Comparison of ENCODE assay signal across 9 cellular contexts in the genomic region with DNA sequence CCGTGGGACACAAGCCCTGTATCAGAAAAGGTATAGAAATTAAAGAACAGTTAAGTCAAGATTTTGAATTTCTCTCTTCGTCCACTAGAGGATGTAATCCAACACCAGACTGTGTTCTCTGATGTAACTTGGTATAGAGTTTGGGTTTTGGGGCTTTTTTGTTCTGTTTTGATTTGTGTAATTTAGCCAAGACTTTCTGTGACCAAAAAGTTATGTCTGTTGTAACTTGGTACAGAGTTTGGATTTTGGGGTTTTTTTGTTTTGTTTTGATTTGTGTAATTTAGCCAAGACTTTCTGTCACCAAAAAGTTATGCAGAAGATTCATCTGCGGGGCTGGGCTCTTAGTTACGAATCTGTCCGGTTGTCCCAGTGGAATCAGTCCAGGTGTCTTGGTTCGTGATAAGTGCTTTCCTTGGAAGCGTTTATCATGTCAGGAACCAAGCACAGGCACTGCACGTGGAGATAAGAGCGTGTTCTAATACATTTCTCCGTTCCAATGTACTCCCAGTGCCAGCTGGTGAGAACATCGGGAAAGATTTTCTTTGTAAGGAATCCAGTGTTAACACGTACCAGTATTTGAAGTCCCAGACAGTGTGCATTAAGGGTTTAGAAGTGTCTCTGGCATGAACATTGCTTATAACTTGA. TPM values are rescaled to one million over a fixed set of nuclear protein-coding genes. Genes with fewer than 3 reads are reported as not detected.
A peak's percentile ranks its signal among the peaks of the same experiment; 100 is the strongest.
DNase-seq lines count a peak whose midpoint lies in the region; ATAC-seq and TF ChIP-seq lines count a peak whose summit lies in the region.
"Had no signal": no experiment of that assay in that cellular context is flagged by ENCODE, and none has a peak within 500 bp of the region (broad histone marks: within the 10 kb centered on the region; RNA-seq: fewer than 3 reads in every experiment).

No MANE protein-coding gene starts in this region.

- ATAC-seq in left lung (peak; percentile 58), GM19328 (IDR thresholded peaks at IDR 0.05; ENCODE audit: unreplicated experiment) (no peak)

- no peak for TF ChIP-seq POLR2A in NB4 (IDR thresholded peaks at IDR 0.05; ENCODE audit: extremely low read depth, insufficient read length)
- TF ChIP-seq POLR2A in testis (IDR thresholded peaks at IDR 0.05): no peak

- H3K9me3 ChIP-seq in left lung (no peaks in the 10 kb centered on the region), testis (no peaks in the 10 kb centered on the region)
- H3K9me3 ChIP-seq: BLaER1 treated with 17β-estradiol and CSF1 and Interleukin-3, amounts not matched to agents 10 nM and 100 nM had no signal

- H3K36me3 ChIP-seq in left lung: peaks cover 0 to 47% of the 10 kb centered on the region in 2 donors
- H3K36me3 ChIP-seq in testis (ENCODE audit: low read depth, missing control alignments): no peaks in the 10 kb centered on the region

- intact Hi-C loops in left lung (cut with DNase I): loop anchor here (10.0 kb wide), 3 partner anchors 48 to 108 kb away; partner anchors contain the start of gene SEC14L1 (in 1 of the 2)
- intact Hi-C loops in testis (cut with DNase I; ENCODE audit: low total_unique reads): no loop called here

- H3K27me3 ChIP-seq in left lung (no peaks in the 10 kb centered on the region), testis (no peaks in the 10 kb centered on the region)
- H3K27me3 ChIP-seq: BLaER1 treated with 17β-estradiol and CSF1 and Interleukin-3, amounts not matched to agents 10 nM and 100 nM had no signal

- TF ChIP-seq CTCF in NB4 (IDR thresholded peaks at IDR 0.05; ENCODE audit: low read depth, low read length): peak; percentile 48
- peak; percentile 83 for TF ChIP-seq CTCF in cardiac fibroblast (IDR thresholded peaks at IDR 0.05; ENCODE audit: low read depth, low read length)
- TF ChIP-seq CTCF in left lung (IDR thresholded peaks at IDR 0.05): peak; percentile 34 to 66
- peak; percentile 82 to 85 (median 83) for TF ChIP-seq CTCF in testis (IDR thresholded peaks at IDR 0.05)

- DNase-seq in NCI-H1092 treated with DMSO at 0.1 percent for 48 hours (lab: John Stamatoyannopoulos, UW) (peak; percentile 15), NCI-H1092 (lab: John Stamatoyannopoulos, UW) (no peak), NB4 (ENCODE audit: low read depth) (peak; percentile 48), cardiac fibroblast (ENCODE audit: low read depth in 2 of 2) (peak; percentile 81 to 85), left lung (no peak), testis (peak; percentile 76)
- no peak for DNase-seq in stimulated activated CD4-positive, alpha-beta T cell treated with anti-CD3 and anti-CD28 coated beads, Interleukin-1b, Interleukin-23, amount 100 ng/mL, for 48 hours

- no peak overlapping the region for H3K4me3 ChIP-seq in NB4 (ENCODE audit: low read depth, low read length)
- H3K4me3 ChIP-seq in cardiac fibroblast (replicated peaks in 1 of 2; ENCODE audit: low read depth in 2 of 2, low read length in 2 of 2): no peak overlapping the region
- H3K4me3 ChIP-seq in left lung: no peak overlapping the region
- no peak overlapping the region for H3K4me3 ChIP-seq in testis
- H3K4me3 ChIP-seq: BLaER1 treated with 17β-estradiol and CSF1 and Interleukin-3, amounts not matched to agents 10 nM and 100 nM had no signal

- H3K27ac ChIP-seq in left lung (peak overlapping the region; percentile 10 to 90), testis (peak overlapping the region; percentile 43 to 77)

- peaks cover 28 to 67% of the 10 kb centered on the region in 2 donors for H3K4me1 ChIP-seq in left lung
- H3K4me1 ChIP-seq in testis: peaks cover 34% of the 10 kb centered on the region

- WGBS in testis, 2 donors: 32 to 45% methylated on average over 12 of the region's 12 CpGs

RNA-seq across cellular contexts. Expression of gene SEC14L1, which starts 44.1 kb away (rescaled TPM):
- total RNA-seq in left lung (100 to 1,000 TPM in 1 of 2 donors, 10 to 100 TPM in 1; 84.7 to 151 TPM), testis (100 to 1,000 TPM; 240 to 262 TPM)
- polyA plus RNA-seq in testis (ENCODE audit: insufficient read depth, low read depth, low replicate concordance): 143 TPM

Comparison
In these comparisons a context has a peak if more than half of its experiments do, and no peak if none do; other contexts are left out.
1. DNase-seq: peak in NCI-H1092 treated with DMSO at 0.1 percent for 48 hours (single experiment), NB4 (single experiment), cardiac fibroblast (2 of 2) and testis (single experiment); none in NCI-H1092 (single experiment), left lung (0 of 2) and stimulated activated CD4-positive, alpha-beta T cell treated with anti-CD3 and anti-CD28 coated beads, Interleukin-1b, Interleukin-23, amount 100 ng/mL, for 48 hours (single experiment).
2. Peak in every context shown above with its lines, with median percentiles within 50 percentile points of each other: CTCF ChIP-seq.